In genomic region chr2:129707800-129708199, GRCh38 we compare ENCODE assay signal across 31 cellular contexts.
"Had no signal": no experiment of that assay in that cellular context is flagged by ENCODE, and none has a peak within 500 bp of the region (broad histone marks: within the 10 kb centered on the region; RNA-seq: fewer than 3 reads in every experiment).

No MANE protein-coding gene starts in this region.

- H3K9me3 Mint-ChIP-seq: endodermal cell had no signal

- H3K27ac ChIP-seq: colonic mucosa, epithelial cell of prostate, foreskin keratinocyte, gastroesophageal sphincter, heart left ventricle, hepatocyte, parathyroid adenoma, suprapubic skin, transverse colon, upper lobe of right lung, uterus had no signal

- H3K9me3 ChIP-seq: colonic mucosa, gastroesophageal sphincter, heart left ventricle, suprapubic skin, transverse colon, upper lobe of right lung, uterus had no signal

- H3K4me3 Mint-ChIP-seq: dendritic cell treated with granulocyte-macrophage colony-stimulating factor and Interleukin-4, amounts not matched to agents 40 ng/mL and 50 ng/mL, for 4 days; endodermal cell; mesothelial cell of epicardium; naive thymus-derived CD4-positive, alpha-beta T cell; nephron; stimulated activated naive CD8-positive, alpha-beta T cell treated with anti-CD3 and anti-CD28 coated beads, Interleukin-15, amount 100 ng/mL, for 72 hours had no signal

- ATAC-seq: esophagus mucosa; foreskin keratinocyte; gastroesophageal sphincter; heart left ventricle; left lobe of liver; naive thymus-derived CD4-positive, alpha-beta T cell; sciatic nerve; stimulated activated naive CD8-positive, alpha-beta T cell treated with anti-CD3 and anti-CD28 coated beads, Interleukin-15, amount 100 ng/mL, for 72 hours had no signal

- H3K36me3 Mint-ChIP-seq: naive thymus-derived CD4-positive, alpha-beta T cell had no signal

- H3K36me3 ChIP-seq: colonic mucosa, gastroesophageal sphincter, heart left ventricle, suprapubic skin, transverse colon, upper lobe of right lung, uterus had no signal

- DNase-seq: colonic mucosa; effector CD8-positive, alpha-beta T cell; endodermal cell; foreskin keratinocyte; heart left ventricle; kidney; mesenchymal stem cell; naive thymus-derived CD4-positive, alpha-beta T cell; occipital lobe; stimulated activated CD4-positive, alpha-beta T cell treated with anti-CD3 and anti-CD28 coated beads, Interleukin-12 subunit alpha, Interleukin-12 subunit beta, amount 100 ng/mL, for 4 hours; stimulated activated CD4-positive, alpha-beta T cell treated with anti-CD3 and anti-CD28 coated beads, Interleukin-1b, Interleukin-23, amount 100 ng/mL, for 48 hours; stimulated activated CD4-positive, alpha-beta T cell treated with anti-CD3 and anti-CD28 coated beads, Interleukin-4, amount 100 ng/mL, for 1 hour; stimulated activated CD8-positive, alpha-beta memory T cell treated with anti-CD3 and anti-CD28 coated beads, Interleukin-4, amount 100 ng/mL, for 48 hours; stimulated activated naive CD4-positive, alpha-beta T cell; stimulated activated naive CD8-positive, alpha-beta T cell treated with anti-CD3 and anti-CD28 coated beads, Interleukin-15, amount 100 ng/mL, for 72 hours; transverse colon; upper lobe of right lung; uterus had no signal

- H3K27me3 ChIP-seq: colonic mucosa, foreskin keratinocyte, gastroesophageal sphincter, hepatocyte, suprapubic skin, transverse colon, upper lobe of right lung, uterus had no signal

- H3K4me3 ChIP-seq: colonic mucosa, gastroesophageal sphincter, heart left ventricle, hepatocyte, smooth muscle cell, suprapubic skin, transverse colon, upper lobe of right lung, uterus had no signal

- H3K4me1 ChIP-seq: colonic mucosa, foreskin keratinocyte, gastroesophageal sphincter, heart left ventricle, parathyroid adenoma, suprapubic skin, transverse colon, upper lobe of right lung, uterus had no signal

- H3K27ac Mint-ChIP-seq: dendritic cell treated with granulocyte-macrophage colony-stimulating factor and Interleukin-4, amounts not matched to agents 40 ng/mL and 50 ng/mL, for 4 days; endodermal cell; mesothelial cell of epicardium; naive thymus-derived CD4-positive, alpha-beta T cell; progenitor cell of endocrine pancreas; stimulated activated naive CD8-positive, alpha-beta T cell treated with anti-CD3 and anti-CD28 coated beads, Interleukin-15, amount 100 ng/mL, for 72 hours had no signal

- H3K4me1 Mint-ChIP-seq: endodermal cell; naive thymus-derived CD4-positive, alpha-beta T cell; stimulated activated naive CD8-positive, alpha-beta T cell treated with anti-CD3 and anti-CD28 coated beads, Interleukin-15, amount 100 ng/mL, for 72 hours had no signal
